Comparison of ENCODE assay signal across 13 cellular contexts in genomic region chr2:168478206-168478605, GRCh38.
"Had no signal": no experiment of that assay in that cellular context is flagged by ENCODE, and none has a peak within 500 bp of the region (broad histone marks: within the 10 kb centered on the region; RNA-seq: fewer than 3 reads in every experiment).

No MANE protein-coding gene starts in this region.

- H3K36me3 ChIP-seq: gastroesophageal sphincter, uterus, WERI-Rb-1 had no signal

- H3K9me3 ChIP-seq: gastroesophageal sphincter, psoas muscle, uterus had no signal

- H3K4me1 ChIP-seq: uterus had no signal

- H3K4me3 ChIP-seq: gastroesophageal sphincter, psoas muscle, uterus had no signal

- H3K9me3 Mint-ChIP-seq: activated T-helper 1 cell treated with anti-CD3 and anti-CD28 coated beads, Interleukin-12 subunit alpha, Interleukin-12 subunit beta, Interleukin-2, Interleukin-4 antibody, amounts not matched to agents 30 ng/mL and 10 ng/mL and 1 ng/mL, durations not matched to agents 14 hours and 24 hours and 36 hours had no signal

- H3K27ac ChIP-seq: gastroesophageal sphincter, psoas muscle, uterus, WERI-Rb-1 had no signal

- DNase-seq: activated CD4-positive, alpha-beta T cell treated with anti-CD3 and anti-CD28 coated beads for 48 hours; activated naive CD4-positive, alpha-beta T cell; central memory CD4-positive, alpha-beta T cell; cortex of kidney; effector CD8-positive, alpha-beta T cell; hypothalamus; psoas muscle; stimulated activated CD4-positive, alpha-beta T cell treated with anti-CD3 and anti-CD28 coated beads, Interleukin-4, amount 100 ng/mL, for 4 hours; T-helper 1 cell; uterus; WERI-Rb-1 had no signal

- H3K27me3 ChIP-seq: gastroesophageal sphincter, uterus had no signal

- H3K4me3 Mint-ChIP-seq: activated T-helper 1 cell treated with anti-CD3 and anti-CD28 coated beads, Interleukin-12 subunit alpha, Interleukin-12 subunit beta, Interleukin-2, Interleukin-4 antibody, amounts not matched to agents 30 ng/mL and 10 ng/mL and 1 ng/mL, durations not matched to agents 14 hours and 24 hours and 36 hours had no signal

- ATAC-seq: gastroesophageal sphincter had no signal
